In genomic region chrX:69562904-69563568, GRCh38 we compare ENCODE assay signal across 26 cellular contexts. TPM values are rescaled to one million over a fixed set of nuclear protein-coding genes. Genes with fewer than 3 reads are reported as not detected.
"Had no signal": no experiment of that assay in that cellular context is flagged by ENCODE, and none has a peak within 500 bp of the region (broad histone marks: within the 10 kb centered on the region; RNA-seq: fewer than 3 reads in every experiment).

No MANE protein-coding gene starts in this region.

- H3K27ac ChIP-seq: esophagus squamous epithelium, gastroesophageal sphincter, left lung, pancreas, spleen, tibial artery, upper lobe of left lung, vagina had no signal

- H3K27ac Mint-ChIP-seq: dendritic cell treated with granulocyte-macrophage colony-stimulating factor and Interleukin-4, amounts not matched to agents 40 ng/mL and 50 ng/mL, for 4 days; effector memory CD8-positive, alpha-beta T cell; naive B cell; nephron; progenitor cell of endocrine pancreas; stimulated activated memory B cell treated with anti-CD40 and anti-IgM and Interleukin-4, amounts not matched to agents 10 μg/mL and 1 μg/mL and 100 μg/mL, for 72 hours; stimulated activated naive CD8-positive, alpha-beta T cell treated with anti-CD3 and anti-CD28 coated beads, Interleukin-15, Interleukin-2, amounts not matched to agents 100 ng/mL and 50 ng/mL, for 24 hours had no signal

- H3K9me3 Mint-ChIP-seq: dendritic cell treated with granulocyte-macrophage colony-stimulating factor and Interleukin-4, amounts not matched to agents 40 ng/mL and 50 ng/mL, for 4 days; naive B cell; stimulated activated memory B cell treated with anti-CD40 and anti-IgM and Interleukin-4, amounts not matched to agents 10 μg/mL and 1 μg/mL and 100 μg/mL, for 72 hours; stimulated activated naive CD8-positive, alpha-beta T cell treated with anti-CD3 and anti-CD28 coated beads, Interleukin-15, Interleukin-2, amounts not matched to agents 100 ng/mL and 50 ng/mL, for 24 hours had no signal

- H3K4me1 Mint-ChIP-seq: naive B cell; stimulated activated memory B cell treated with anti-CD40 and anti-IgM and Interleukin-4, amounts not matched to agents 10 μg/mL and 1 μg/mL and 100 μg/mL, for 72 hours had no signal

- H3K4me3 Mint-ChIP-seq: dendritic cell treated with granulocyte-macrophage colony-stimulating factor and Interleukin-4, amounts not matched to agents 40 ng/mL and 50 ng/mL, for 4 days; effector memory CD8-positive, alpha-beta T cell; naive B cell; nephron; stimulated activated memory B cell treated with anti-CD40 and anti-IgM and Interleukin-4, amounts not matched to agents 10 μg/mL and 1 μg/mL and 100 μg/mL, for 72 hours; stimulated activated naive CD8-positive, alpha-beta T cell treated with anti-CD3 and anti-CD28 coated beads, Interleukin-15, Interleukin-2, amounts not matched to agents 100 ng/mL and 50 ng/mL, for 24 hours had no signal

- H3K27me3 Mint-ChIP-seq: dendritic cell treated with granulocyte-macrophage colony-stimulating factor and Interleukin-4, amounts not matched to agents 40 ng/mL and 50 ng/mL, for 4 days; progenitor cell of endocrine pancreas; stimulated activated naive CD8-positive, alpha-beta T cell treated with anti-CD3 and anti-CD28 coated beads, Interleukin-15, Interleukin-2, amounts not matched to agents 100 ng/mL and 50 ng/mL, for 24 hours had no signal

- H3K4me3 ChIP-seq: esophagus squamous epithelium, gastroesophageal sphincter, left lung, lung, pancreas, spleen, tibial artery, upper lobe of left lung, vagina had no signal

- H3K36me3 Mint-ChIP-seq: naive B cell; stimulated activated memory B cell treated with anti-CD40 and anti-IgM and Interleukin-4, amounts not matched to agents 10 μg/mL and 1 μg/mL and 100 μg/mL, for 72 hours had no signal

- ATAC-seq: effector memory CD8-positive, alpha-beta T cell; gastroesophageal sphincter; left lung; pancreas; sciatic nerve; stimulated activated memory B cell treated with anti-CD40 and anti-IgM and Interleukin-4, amounts not matched to agents 10 μg/mL and 1 μg/mL and 100 μg/mL, for 72 hours had no signal

- H3K36me3 ChIP-seq: esophagus squamous epithelium, gastroesophageal sphincter, left lung, pancreas, spleen, tibial artery, upper lobe of left lung, vagina had no signal

- DNase-seq: effector memory CD8-positive, alpha-beta T cell; esophagus squamous epithelium; foreskin fibroblast; glutamatergic neuron; islet precursor cell; left lung; mesenchymal stem cell; naive B cell; occipital lobe; pancreas; spleen; stimulated activated CD4-positive, alpha-beta T cell treated with anti-CD3 and anti-CD28 coated beads, Interleukin-15, amount 100 ng/mL, for 24 hours; stimulated activated CD4-positive, alpha-beta T cell treated with anti-CD3 and anti-CD28 coated beads, Interleukin-1b, Interleukin-23, amount 100 ng/mL, for 48 hours; stimulated activated CD4-positive, alpha-beta T cell treated with anti-CD3 and anti-CD28 coated beads, Interleukin-4, amount 100 ng/mL, for 24 hours; tibial artery; upper lobe of left lung had no signal

- H3K4me1 ChIP-seq: gastroesophageal sphincter, left lung, pancreas, spleen, tibial artery, upper lobe of left lung, vagina had no signal

- H3K9me3 ChIP-seq: esophagus squamous epithelium, gastroesophageal sphincter, left lung, pancreas, spleen, upper lobe of left lung, vagina had no signal

- H3K27me3 ChIP-seq: gastroesophageal sphincter, left lung, pancreas, spleen, tibial artery, upper lobe of left lung, vagina had no signal

- FAIRE-seq: pancreas had no signal

RNA-seq across cellular contexts. Expression of gene NALF2, which starts 58.9 kb away (rescaled TPM):
- total RNA-seq: sciatic nerve, skeletal muscle tissue had no signal
